Comparison of ENCODE assay signal across 22 cellular contexts in genomic region chr13:32147976-32148375, GRCh38.
"Had no signal": no experiment of that assay in that cellular context is flagged by ENCODE, and none has a peak within 500 bp of the region (broad histone marks: within the 10 kb centered on the region; RNA-seq: fewer than 3 reads in every experiment).

No MANE protein-coding gene starts in this region.

- H3K27me3 ChIP-seq: body of pancreas, colonic mucosa, neutrophil had no signal

- H3K36me3 ChIP-seq: colonic mucosa had no signal

- H3K27ac Mint-ChIP-seq: activated CD8-positive, alpha-beta memory T cell treated with anti-CD3 and anti-CD28 coated beads, Interleukin-2, amount 10 ng/mL, durations not matched to agents 7 days and 5 days; activated naive CD8-positive, alpha-beta T cell had no signal

- H3K9me3 ChIP-seq: body of pancreas, colonic mucosa, neutrophil had no signal

- H3K36me3 Mint-ChIP-seq: activated CD8-positive, alpha-beta memory T cell treated with anti-CD3 and anti-CD28 coated beads, Interleukin-2, amount 10 ng/mL, durations not matched to agents 7 days and 5 days; naive thymus-derived CD8-positive, alpha-beta T cell had no signal

- H3K27ac ChIP-seq: body of pancreas, colonic mucosa, neutrophil, parathyroid adenoma had no signal

- H3K4me1 ChIP-seq: body of pancreas, colonic mucosa, parathyroid adenoma had no signal

- H3K4me3 Mint-ChIP-seq: activated CD8-positive, alpha-beta memory T cell treated with anti-CD3 and anti-CD28 coated beads, Interleukin-2, amount 10 ng/mL, durations not matched to agents 7 days and 5 days; activated naive CD8-positive, alpha-beta T cell; naive thymus-derived CD8-positive, alpha-beta T cell had no signal

- H3K4me3 ChIP-seq: body of pancreas, colonic mucosa had no signal

- H3K9me3 Mint-ChIP-seq: naive thymus-derived CD8-positive, alpha-beta T cell had no signal

- H3K4me1 Mint-ChIP-seq: activated CD8-positive, alpha-beta memory T cell treated with anti-CD3 and anti-CD28 coated beads, Interleukin-2, amount 10 ng/mL, durations not matched to agents 7 days and 5 days; naive thymus-derived CD8-positive, alpha-beta T cell had no signal

- DNase-seq: activated CD4-positive, alpha-beta T cell treated with anti-CD3 and anti-CD28 coated beads, Interleukin-2, amount 50 U/mL, for 48 hours; activated CD4-positive, CD25-positive, alpha-beta regulatory T cell treated with anti-CD3 and anti-CD28 coated beads, Interleukin-2, amount 50 U/mL, for 72 hours; activated CD8-positive, alpha-beta memory T cell treated with anti-CD3 and anti-CD28 coated beads, Interleukin-2, amount 10 ng/mL, durations not matched to agents 7 days and 5 days; activated gamma-delta T cell; activated T-cell treated with anti-CD3 and anti-CD28 coated beads, Interleukin-2, amount 50 U/mL, for 1 hour; amniotic stem cell; body of pancreas; central memory CD4-positive, alpha-beta T cell; colonic mucosa; effector CD4-positive, alpha-beta T cell; foreskin melanocyte; head of caudate nucleus; left colon; naive thymus-derived CD8-positive, alpha-beta T cell; SHP77 treated with DMSO at 0.1 percent for 48 hours; stimulated activated CD4-positive, alpha-beta T cell treated with anti-CD3 and anti-CD28 coated beads, Interleukin-12 subunit alpha, Interleukin-12 subunit beta, amount 100 ng/mL, for 4 hours; stimulated activated CD4-positive, alpha-beta T cell treated with anti-CD3 and anti-CD28 coated beads, Interleukin-2, amount 100 ng/mL, for 24 hours; SW 1271; trophoblast cell had no signal
